ENCODE assay signal across 17 cellular contexts in genomic region chr22:39710380-39711117, GRCh38.
DNase-seq lines count a peak whose midpoint lies in the region; ATAC-seq and TF ChIP-seq lines count a peak whose summit lies in the region.
"Had no signal": no experiment of that assay in that cellular context is flagged by ENCODE, and none has a peak within 500 bp of the region (broad histone marks: within the 10 kb centered on the region; RNA-seq: fewer than 3 reads in every experiment).

No MANE protein-coding gene starts in this region.

- intact Hi-C loops in Right ventricle myocardium superior (cut with DNase I), result no loop called here
- intact Hi-C loops in left ventricle myocardium inferior (cut with micrococcal nuclease), result no loop called here

- ATAC-seq in Right ventricle myocardium superior (ENCODE audit: poor library complexity) (peak; percentile 80), GM21576 (IDR thresholded peaks at IDR 0.05; ENCODE audit: unreplicated experiment) (no peak)
- ATAC-seq: A549, GM12878 had no signal

- H3K27me3 ChIP-seq in left ventricle myocardium inferior (ENCODE audit: low read depth) (peaks cover 90% of the 10 kb centered on the region), SJCRH30 (no peaks in the 10 kb centered on the region), WERI-Rb-1 (ENCODE audit: insufficient read depth, low read depth, severe bottlenecking) (no peaks in the 10 kb centered on the region)
- H3K27me3 ChIP-seq: BLaER1 treated with 17β-estradiol and CSF1 and Interleukin-3, amounts not matched to agents 10 nM and 100 nM had no signal

- H3K36me3 ChIP-seq in left ventricle myocardium inferior (no peaks in the 10 kb centered on the region), SJCRH30 (no peaks in the 10 kb centered on the region), WERI-Rb-1 (no peaks in the 10 kb centered on the region)
- H3K36me3 ChIP-seq: BLaER1 treated with 17β-estradiol and CSF1 and Interleukin-3, amounts not matched to agents 10 nM and 100 nM had no signal

- H3K4me3 ChIP-seq in left ventricle myocardium inferior (no peak overlapping the region), SJCRH30 (no peak overlapping the region), WERI-Rb-1 (ENCODE audit: low read depth, low read length) (no peak overlapping the region)
- H3K4me3 ChIP-seq: A549; BLaER1 treated with 17β-estradiol and CSF1 and Interleukin-3, amounts not matched to agents 10 nM and 100 nM; GM12878 had no signal

- TF ChIP-seq CTCF in left ventricle myocardium inferior (IDR thresholded peaks at IDR 0.05; ENCODE audit: borderline replicate concordance) (no peak), WERI-Rb-1 (IDR thresholded peaks at IDR 0.05; ENCODE audit: low read depth, low read length) (no peak)

- H3K27ac ChIP-seq in left ventricle myocardium inferior (replicated peaks), result no peak overlapping the region
- H3K27ac ChIP-seq in SJCRH30, result no peak overlapping the region
- no peak overlapping the region for H3K27ac ChIP-seq in WERI-Rb-1
- H3K27ac ChIP-seq: A549; BLaER1 treated with 17β-estradiol and CSF1 and Interleukin-3, amounts not matched to agents 10 nM and 100 nM; RWPE1 had no signal

- H3K4me1 ChIP-seq in left ventricle myocardium inferior (no peaks in the 10 kb centered on the region), SJCRH30 (peaks cover 6% of the 10 kb centered on the region; the same call in 1 of the 2 replicates)
- H3K4me1 ChIP-seq: A549 had no signal

- H3K9me3 ChIP-seq in left ventricle myocardium inferior (replicated peaks) (no peaks in the 10 kb centered on the region), SJCRH30 (replicated peaks) (no peaks in the 10 kb centered on the region), WERI-Rb-1 (ENCODE audit: severe bottlenecking) (no peaks in the 10 kb centered on the region)
- H3K9me3 ChIP-seq: A549; BLaER1 treated with 17β-estradiol and CSF1 and Interleukin-3, amounts not matched to agents 10 nM and 100 nM had no signal

- DNase-seq in Right ventricle myocardium superior, result no peak
- no peak for DNase-seq in left ventricle myocardium inferior
- peak; percentile 30 to 48 for DNase-seq in SJCRH30
- peak; percentile 58 for DNase-seq in myocyte (ENCODE audit: low read depth)
- DNase-seq in NK-92 treated with Interleukin-12 subunit alpha and Interleukin-12 subunit beta, amount 100 ng/mL, for 24 hours (lab: John Stamatoyannopoulos, UW), result no peak
- no peak for DNase-seq in WERI-Rb-1
- DNase-seq: CD8-positive, alpha-beta memory T cell; GDM1; KG1; NCI-H1436; NCI-H2107; NCI-H526 treated with DMSO at 0.1 percent for 48 hours had no signal

Comparison
In these comparisons a context has a peak if more than half of its experiments do, and no peak if none do; other contexts are left out.
1. DNase-seq: peak in SJCRH30 (2 of 2) and myocyte (single experiment); none in Right ventricle myocardium superior (single experiment), left ventricle myocardium inferior (single experiment), NK-92 treated with Interleukin-12 subunit alpha and Interleukin-12 subunit beta, amount 100 ng/mL, for 24 hours (single experiment) and WERI-Rb-1 (single experiment).